2 cellular contexts compared by ENCODE assay signal in genomic region chr1:1434131-1434811, GRCh38.
TF ChIP-seq lines count a peak whose summit lies in the region.

No MANE protein-coding gene starts in this region.

TF ChIP-seq in SK-N-SH, 30 proteins besides CTCF, POLR2A, EP300 and RAD21 (continued from another document):
- no peak for TF ChIP-seq TAF1 (IDR thresholded peaks at IDR 0.05; ENCODE audit: borderline replicate concordance, low read depth, low read length)
- TF ChIP-seq EZH2phosphoT487 (IDR thresholded peaks at IDR 0.05; ENCODE audit: borderline replicate concordance, low read depth), result no peak
- TF ChIP-seq NFIC (IDR thresholded peaks at IDR 0.05; ENCODE audit: borderline replicate concordance), result no peak
- TF ChIP-seq FOSL2 (IDR thresholded peaks at IDR 0.05; ENCODE audit: borderline replicate concordance, low read depth), result no peak
- TF ChIP-seq FOXM1 (IDR thresholded peaks at IDR 0.05; ENCODE audit: low read depth), result no peak
- TF ChIP-seq RXRA (IDR thresholded peaks at IDR 0.05; ENCODE audit: borderline replicate concordance, low read depth), result no peak
- no peak for TF ChIP-seq SIN3A (IDR thresholded peaks at IDR 0.05; ENCODE audit: borderline replicate concordance, low read depth, low read length)
- TF ChIP-seq FOXJ3 (CRISPR knock-in tag; IDR thresholded peaks at IDR 0.05), result no peak
- no peak for TF ChIP-seq MXI1 (IDR thresholded peaks at IDR 0.05; ENCODE audit: low read depth, low read length)

TF ChIP-seq in SK-N-SH treated with all-trans-retinoic acid at 6 μM for 48 hours, 23 proteins besides CTCF, POLR2A, EP300 and RAD21 (continued from another document):
- TF ChIP-seq TSHZ2 (CRISPR knock-in tag; IDR thresholded peaks at IDR 0.05), result no peak
- no peak for TF ChIP-seq CREB5 (CRISPR knock-in tag; IDR thresholded peaks at IDR 0.05; ENCODE audit: low read depth)
- no peak for TF ChIP-seq PPARA (CRISPR knock-in tag; IDR thresholded peaks at IDR 0.05; ENCODE audit: borderline replicate concordance)
- TF ChIP-seq ISL1 (CRISPR knock-in tag; IDR thresholded peaks at IDR 0.05), result no peak
